Comparison of ENCODE assay signal across 8 cellular contexts in genomic region chr6:24991748-24992467, GRCh38. TPM values are rescaled to one million over a fixed set of nuclear protein-coding genes. Genes with fewer than 3 reads are reported as not detected.
DNase-seq lines count a peak whose midpoint lies in the region; TF ChIP-seq lines count a peak whose summit lies in the region.

No MANE protein-coding gene starts in this region.

- H2AFZ ChIP-seq in hepatocyte, result no peak overlapping the region

- H3K4me1 Mint-ChIP-seq in activated naive CD8-positive, alpha-beta T cell (ENCODE audit: low read depth), result peaks cover 58% of the 10 kb centered on the region

- no peaks in the 10 kb centered on the region for H3K9me2 ChIP-seq in hepatocyte (replicated peaks; ENCODE audit: insufficient read depth)

- H3K79me2 ChIP-seq in hepatocyte, result no peaks in the 10 kb centered on the region

- no peak overlapping the region for H3K27ac ChIP-seq in hepatocyte

- peak overlapping the region; percentile 41 for H3K4me3 Mint-ChIP-seq in activated naive CD8-positive, alpha-beta T cell

- DNase-seq in GM12864 (ENCODE audit: low read depth) (peak; percentile 79), H7 (peak; percentile 64), LoVo (ENCODE audit: low spot score) (peak; percentile 59), SKM-1 treated with dmso at 0.1 percent for 144 hours (lab: John Stamatoyannopoulos, UW; ENCODE audit: unreplicated experiment) (peak; percentile 69), hepatocyte (ENCODE audit: low spot score) (peak; percentile 70), superior temporal gyrus (ENCODE audit: extremely low spot score) (no peak)
- peak; percentile 73 for DNase-seq in stimulated activated CD4-positive, alpha-beta T cell treated with anti-CD3 and anti-CD28 coated beads, Interleukin-1b, Interleukin-23, amount 100 ng/mL, for 48 hours

- peak; percentile 76 for TF ChIP-seq CTCF in GM12864 (IDR thresholded peaks at IDR 0.05; ENCODE audit: low read depth, low read length, missing control alignments)
- peak; percentile 64 for TF ChIP-seq CTCF in hepatocyte (IDR thresholded peaks at IDR 0.05; ENCODE audit: poor library complexity)

- no peaks in the 10 kb centered on the region for H4K20me1 ChIP-seq in hepatocyte (ENCODE audit: insufficient read depth, poor library complexity, severe bottlenecking)

- H3K27me3 ChIP-seq in H7 (ENCODE audit: control insufficient read depth, insufficient read depth, low read length) (no peaks in the 10 kb centered on the region), hepatocyte (no peaks in the 10 kb centered on the region)

- H3K9me3 ChIP-seq in hepatocyte (ENCODE audit: low read depth), result no peaks in the 10 kb centered on the region

- H3K27ac Mint-ChIP-seq in activated naive CD8-positive, alpha-beta T cell, result peak overlapping the region; percentile 94

- no peaks in the 10 kb centered on the region for H3K9me3 Mint-ChIP-seq in activated naive CD8-positive, alpha-beta T cell (ENCODE audit: low read depth)

- H3K36me3 ChIP-seq in H7 (replicated peaks; ENCODE audit: control insufficient read depth, insufficient read depth, low read length), result no peaks in the 10 kb centered on the region
- no peaks in the 10 kb centered on the region for H3K36me3 ChIP-seq in hepatocyte (replicated peaks; ENCODE audit: insufficient read depth, low read depth)

- 76% methylated on average over 5 of the region's 5 CpGs for WGBS in hepatocyte (ENCODE audit: low lambda C conversion rate, missing lambda C conversion rate)

- no peak overlapping the region for H3K4me2 ChIP-seq in hepatocyte

- no peaks in the 10 kb centered on the region for H3K27me3 Mint-ChIP-seq in activated naive CD8-positive, alpha-beta T cell

- H3K4me3 ChIP-seq in GM12864 (ENCODE audit: low read depth, low read length) (no peak overlapping the region), H7 (ENCODE audit: insufficient read depth, low read depth, low read length) (no peak overlapping the region), hepatocyte (no peak overlapping the region)

- peaks cover 2% of the 10 kb centered on the region for H3K36me3 Mint-ChIP-seq in activated naive CD8-positive, alpha-beta T cell

- H3K4me1 ChIP-seq in hepatocyte (ENCODE audit: insufficient read depth), result peaks cover 4% of the 10 kb centered on the region

RNA-seq across cellular contexts. Expression of gene RIPOR2, which starts 56.1 kb away (rescaled TPM):
- 0.22 and 0.31 TPM in 2 replicates for total RNA-seq in H7 (2014; rRNA removed; shearing (Covaris generic))
- total RNA-seq in hepatocyte, result 17.3 and 17.6 TPM in 2 replicates
- 11.8 and 14.4 TPM in 2 replicates for polyA plus RNA-seq in hepatocyte

Comparison
In these comparisons a context has a peak if more than half of its experiments do, and no peak if none do; other contexts are left out.
1. RNA of gene RIPOR2, which starts 56.1 kb away (total RNA-seq): 17.3 to 17.6 TPM in hepatocyte; 0.22 to 0.31 TPM in H7; every median in the first group is over 10 times any median in the second.